Comparison of ENCODE assay signal across 9 cellular contexts in the genomic region with DNA sequence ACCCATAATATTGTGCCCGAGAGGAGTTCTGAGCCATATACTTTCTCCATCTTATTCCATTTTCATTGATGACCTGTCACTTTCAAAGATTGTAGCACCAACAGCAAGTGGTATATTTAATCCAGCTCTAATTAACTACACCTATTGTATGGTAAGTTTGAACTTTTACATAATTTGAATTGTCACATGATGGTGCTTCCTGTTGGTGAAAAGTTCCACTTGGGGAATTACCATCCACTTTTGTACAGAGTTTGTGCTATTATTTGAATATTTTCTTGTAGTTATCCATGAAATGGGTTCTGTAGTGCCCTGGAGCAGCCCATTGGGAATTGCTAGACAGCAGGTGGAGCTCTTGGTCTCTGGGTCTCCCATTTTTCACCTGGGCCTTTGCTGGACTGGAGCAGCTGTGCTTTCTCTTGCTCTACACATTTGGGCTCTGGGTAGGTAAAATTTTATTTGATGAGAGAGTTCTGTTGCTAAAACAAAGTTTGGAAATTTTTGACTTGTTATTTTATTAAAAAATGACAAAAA. TPM values are rescaled to one million over a fixed set of nuclear protein-coding genes. Genes with fewer than 3 reads are reported as not detected.
DNase-seq lines count a peak whose midpoint lies in the region; ATAC-seq and TF ChIP-seq lines count a peak whose summit lies in the region.
"Had no signal": no experiment of that assay in that cellular context is flagged by ENCODE, and none has a peak within 500 bp of the region (broad histone marks: within the 10 kb centered on the region; RNA-seq: fewer than 3 reads in every experiment).

No MANE protein-coding gene starts in this region.

- DNase-seq in IMR-90 (peak; percentile 33), astrocyte of the hippocampus (ENCODE audit: low read depth, low spot score) (peak; percentile 61), mucosa of descending colon (peak in 1 of 3 donors; percentile 60), tibial nerve (ENCODE audit: low spot score in 2 of 2) (no peak), posterior vena cava (ENCODE audit: low spot score) (no peak)

- no peak overlapping the region for H3K14ac ChIP-seq in IMR-90 (replicated peaks; ENCODE audit: low read depth, low read length)

- 0 out of 2 replicates have a peak, but pooled peaks have one; percentile 51 for ATAC-seq in IMR-90 (ENCODE audit: low read depth)
- ATAC-seq in mucosa of descending colon: peak; percentile 51
- ATAC-seq in HG03460 (IDR thresholded peaks at IDR 0.05; ENCODE audit: unreplicated experiment): no peak
- no peak for ATAC-seq in HG03159 (IDR thresholded peaks at IDR 0.05; ENCODE audit: unreplicated experiment)

- no peak overlapping the region for H3K18ac ChIP-seq in IMR-90 (ENCODE audit: low read depth, low read length)

- H3K9ac ChIP-seq in IMR-90 (ENCODE audit: low read depth, low read length): no peak overlapping the region

- H3K27ac ChIP-seq in DOHH2 (ENCODE audit: low read depth, low read length) (no peak overlapping the region), IMR-90 (ENCODE audit: insufficient read depth, low read length) (no peak overlapping the region), tibial nerve (no peak overlapping the region)

- peak; percentile 63 for TF ChIP-seq RAD21 in IMR-90 (IDR thresholded peaks at IDR 0.05; ENCODE audit: low read length)

- H3K9me3 ChIP-seq in DOHH2 (ENCODE audit: control insufficient read depth, insufficient read depth, low read length) (no peaks in the 10 kb centered on the region), IMR-90 (ENCODE audit: control insufficient read depth, insufficient read depth, low read length) (no peaks in the 10 kb centered on the region), mucosa of descending colon (no peaks in the 10 kb centered on the region), tibial nerve (no peaks in the 10 kb centered on the region)

- no peaks in the 10 kb centered on the region for H3K27me3 ChIP-seq in DOHH2 (ENCODE audit: control insufficient read depth, low read length)
- peaks cover 2% of the 10 kb centered on the region; the same call in 1 of the 2 replicates for H3K27me3 ChIP-seq in IMR-90 (ENCODE audit: control insufficient read depth, insufficient read depth, low read length)
- no peaks in the 10 kb centered on the region for H3K27me3 ChIP-seq in tibial nerve

- POLR2A ChIA-PET in IMR-90 (lab: Charles Lee; ENCODE audit: unreplicated experiment): no interaction called here

- WGBS in IMR-90 (ENCODE audit: extremely low coverage in 2 of 2, insufficient read length in 1 of 2), 2 experiments: no CpG with 5 or more reads among the region's 1 CpG
- 85 to 98% methylated on average over 1 of the region's 1 CpG for WGBS in tibial nerve, 2 donors

- TF ChIP-seq CTCF in DOHH2 (IDR thresholded peaks at IDR 0.05; ENCODE audit: low read depth, low read length, poor library complexity, severe bottlenecking) (peak; percentile 35), IMR-90 (conservative IDR thresholded peaks at IDR 0.05; ENCODE audit: low read depth, low read length) (peak; percentile 58), mucosa of descending colon (IDR thresholded peaks at IDR 0.05) (no peak), tibial nerve (IDR thresholded peaks at IDR 0.05) (peak in 1 of 5 experiments; percentile 20)

- no peak overlapping the region for H4K91ac ChIP-seq in IMR-90 (ENCODE audit: insufficient read depth, low read depth, low read length)

- H3K4ac ChIP-seq in IMR-90 (ENCODE audit: low read depth, low read length): no peak overlapping the region

- H3K56ac ChIP-seq in IMR-90 (ENCODE audit: extremely low read depth, insufficient read depth, low read length): no peak overlapping the region

- CTCF ChIA-PET in IMR-90 (lab: Yijun Ruan, JAX): interaction anchor here (0.6 to 2.3 kb wide), 10 partner anchors 9 to 410 kb away, joined by 3 to 7 read pairs (median 4); a partner anchor contains a TSS

- in situ Hi-C loops in IMR-90 (cut with MboI; ENCODE audit: low sequenced_read_pairs): no loop called here

- H3K36me3 ChIP-seq in DOHH2 (ENCODE audit: control insufficient read depth, low read length) (no peaks in the 10 kb centered on the region), IMR-90 (ENCODE audit: control insufficient read depth, insufficient read depth, low read length) (no peaks in the 10 kb centered on the region), mucosa of descending colon (ENCODE audit: low read depth) (no peaks in the 10 kb centered on the region), tibial nerve (no peaks in the 10 kb centered on the region)

- intact Hi-C loops in IMR-90 (cut with micrococcal nuclease) (loop anchor here (1.0 kb wide), 1 partner anchor 183 kb away; no protein-coding TSS in a partner anchor), mucosa of descending colon (cut with DNase I, micrococcal nuclease) (no loop called here), posterior vena cava (cut with DNase I) (no loop called here)

- no peaks in the 10 kb centered on the region for H4K20me1 ChIP-seq in DOHH2 (ENCODE audit: control insufficient read depth, insufficient read depth, low read depth, low read length)
- H4K20me1 ChIP-seq in IMR-90 (ENCODE audit: insufficient read depth, low read length): no peaks in the 10 kb centered on the region

- H3K79me2 ChIP-seq in DOHH2 (ENCODE audit: control insufficient read depth, low read length): no peaks in the 10 kb centered on the region

- TF ChIP-seq POLR2A in IMR-90 (IDR thresholded peaks at IDR 0.05; ENCODE audit: low read depth, low read length) (no peak), tibial nerve (IDR thresholded peaks at IDR 0.05) (no peak)

- H3K9me1 ChIP-seq in IMR-90 (ENCODE audit: insufficient read depth, low read length): no peaks in the 10 kb centered on the region

- H3K4me1 ChIP-seq in DOHH2 (ENCODE audit: control insufficient read depth, low read length) (peaks cover 6% of the 10 kb centered on the region), IMR-90 (ENCODE audit: control insufficient read depth, insufficient read depth, low read length) (no peaks in the 10 kb centered on the region), mucosa of descending colon (ENCODE audit: low read depth) (no peaks in the 10 kb centered on the region), tibial nerve (no peaks in the 10 kb centered on the region)

- no peak overlapping the region for H2BK15ac ChIP-seq in IMR-90 (ENCODE audit: low read depth, low read length)

- no peaks in the 10 kb centered on the region for H3K79me1 ChIP-seq in IMR-90 (ENCODE audit: low read depth in 1 of 2, low read length in 2 of 2)

- no peak overlapping the region for H4K5ac ChIP-seq in IMR-90 (ENCODE audit: low read depth, low read length)

- H2AK9ac ChIP-seq in IMR-90 (replicated peaks; ENCODE audit: low read depth, low read length, poor library complexity): no peak overlapping the region

- H2BK120ac ChIP-seq in IMR-90 (ENCODE audit: low read depth, low read length): no peak overlapping the region

- no peak for TF ChIP-seq EP300 in tibial nerve (IDR thresholded peaks at IDR 0.05)

- no peak overlapping the region for H2AK5ac ChIP-seq in IMR-90 (ENCODE audit: low read depth, low read length)

- no peaks in the 10 kb centered on the region for H3K9me2 ChIP-seq in DOHH2 (replicated peaks; ENCODE audit: control insufficient read depth, low read length)

- dilution Hi-C loops in IMR-90 (cut with HindIII; ENCODE audit: low sequenced_read_pairs, unreplicated experiment): no loop called here

- no peak overlapping the region for H2BK5ac ChIP-seq in IMR-90 (ENCODE audit: low read depth, low read length, poor library complexity, severe bottlenecking)

- H2BK20ac ChIP-seq in IMR-90 (ENCODE audit: low read depth, low read length): no peak overlapping the region

- BruUV-seq in IMR-90 (replicated peaks; lab: Mats Ljungman, UMichigan): no TSS peak

- no peaks in the 10 kb centered on the region for H3F3A ChIP-seq in DOHH2 (ENCODE audit: control insufficient read depth, insufficient read depth)

- no peak overlapping the region for H4K8ac ChIP-seq in IMR-90 (ENCODE audit: low read depth in 2 of 2, low read length in 2 of 2)

- no peak overlapping the region for H2AFZ ChIP-seq in IMR-90 (replicated peaks; ENCODE audit: low read length, poor library complexity)

- H3K23ac ChIP-seq in IMR-90 (ENCODE audit: low read depth, low read length): no peak overlapping the region

- no peak overlapping the region for H3K4me3 ChIP-seq in DOHH2 (ENCODE audit: low read length)
- no peak overlapping the region for H3K4me3 ChIP-seq in IMR-90 (ENCODE audit: insufficient read depth, low read depth, low read length)
- H3K4me3 ChIP-seq in mucosa of descending colon: no peak overlapping the region
- H3K4me3 ChIP-seq in tibial nerve: no peak overlapping the region

- H3K4me2 ChIP-seq in DOHH2 (ENCODE audit: low read length) (no peak overlapping the region), IMR-90 (ENCODE audit: low read depth, low read length) (no peak overlapping the region)

RNA-seq across cellular contexts. Expression of a gene that starts 3.0 kb away (rescaled TPM):
- total RNA-seq in IMR-90 (2012; rRNA removed) (under 0.01 TPM in 2 replicates), mucosa of descending colon (not detected), tibial nerve (10 to 100 TPM in 1 of 4 donors, 1 to 10 TPM in 3; 1.2 to 10.5 (median 6.2) TPM), posterior vena cava (1 to 10 TPM in 1 of 2 donors, under 1 TPM in 1; 0.57 to 1.4 TPM)
- polyA plus RNA-seq in IMR-90 (2012; rRNA removed): 0.07 TPM in 1 of 2 replicates, not detected in the other
- not detected in 2 replicates for polyA plus RNA-seq in IMR-90 (2012; cell fraction: cytosol; rRNA removed)
- not detected in 2 replicates for polyA plus RNA-seq in IMR-90 (2012; cell fraction: nucleus; rRNA removed; ENCODE audit: low replicate concordance)
- total RNA-seq: neural crest cell had no signal

RNA-seq across cellular contexts. Expression of a gene that starts 7.5 kb away (rescaled TPM):
- 1.1 TPM in 2 replicates for total RNA-seq in IMR-90 (2012; rRNA removed)
- polyA plus RNA-seq in IMR-90 (2012; rRNA removed): 0.57 and 1.1 TPM in 2 replicates
- polyA plus RNA-seq in IMR-90 (2012; cell fraction: cytosol; rRNA removed): 0.29 and 0.74 TPM in 2 replicates
- polyA plus RNA-seq in IMR-90 (2012; cell fraction: nucleus; rRNA removed; ENCODE audit: low replicate concordance): 0.62 and 1.1 TPM in 2 replicates
- total RNA-seq in mucosa of descending colon: under 1 TPM; 0.44 to 0.96 (median 0.46) TPM
- total RNA-seq in tibial nerve: 1 to 10 TPM in 1 of 4 donors, under 1 TPM in 3; 0.20 to 2.1 (median 0.89) TPM
- under 1 TPM; 0.62 to 0.74 TPM for total RNA-seq in posterior vena cava

RNA-seq across cellular contexts. Expression of a gene that starts 7.7 kb away (rescaled TPM):
- total RNA-seq in IMR-90 (2012; rRNA removed) (2.5 and 3.9 TPM in 2 replicates), mucosa of descending colon (10 to 100 TPM; 38.4 to 53.7 (median 48.3) TPM), tibial nerve (10 to 100 TPM; 11.7 to 22.6 (median 19.2) TPM), posterior vena cava (10 to 100 TPM; 37.2 to 39.2 TPM)
- 18.1 and 18.3 TPM in 2 replicates for polyA plus RNA-seq in IMR-90 (2012; rRNA removed)
- 5.3 and 7.4 TPM in 2 replicates for polyA plus RNA-seq in IMR-90 (2012; cell fraction: cytosol; rRNA removed)
- 9.1 and 17.6 TPM in 2 replicates for polyA plus RNA-seq in IMR-90 (2012; cell fraction: nucleus; rRNA removed; ENCODE audit: low replicate concordance)

RNA-seq across cellular contexts. Expression of a gene that starts 32.3 kb away (rescaled TPM):
- total RNA-seq in IMR-90 (2012; rRNA removed) (not detected in 2 replicates), mucosa of descending colon (1 to 10 TPM in 1 of 3 donors, under 1 TPM in 2; 0.06 to 1.9 (median 0.54) TPM), tibial nerve (1 to 10 TPM in 2 of 4 donors, under 1 TPM in 2; under 0.01 to 5.9 (median 1.4) TPM), posterior vena cava (10 to 100 TPM; 11.3 to 16.1 TPM)
- not detected in 2 replicates for polyA plus RNA-seq in IMR-90 (2012; rRNA removed)
- polyA plus RNA-seq in IMR-90 (2012; cell fraction: cytosol; rRNA removed): not detected in 2 replicates
- not detected in 2 replicates for polyA plus RNA-seq in IMR-90 (2012; cell fraction: nucleus; rRNA removed; ENCODE audit: low replicate concordance)
- total RNA-seq: neural crest cell had no signal

Comparison
In these comparisons a context has a peak if more than half of its experiments do, and no peak if none do; other contexts are left out.
1. ATAC-seq: peak in IMR-90 (single experiment) and mucosa of descending colon (single experiment); none in HG03460 (single experiment) and HG03159 (single experiment).
2. DNase-seq: peak in IMR-90 (single experiment) and astrocyte of the hippocampus (single experiment); none in tibial nerve (0 of 2) and posterior vena cava (single experiment).